Comparison of ENCODE assay signal across 9 cellular contexts in the genomic region with DNA sequence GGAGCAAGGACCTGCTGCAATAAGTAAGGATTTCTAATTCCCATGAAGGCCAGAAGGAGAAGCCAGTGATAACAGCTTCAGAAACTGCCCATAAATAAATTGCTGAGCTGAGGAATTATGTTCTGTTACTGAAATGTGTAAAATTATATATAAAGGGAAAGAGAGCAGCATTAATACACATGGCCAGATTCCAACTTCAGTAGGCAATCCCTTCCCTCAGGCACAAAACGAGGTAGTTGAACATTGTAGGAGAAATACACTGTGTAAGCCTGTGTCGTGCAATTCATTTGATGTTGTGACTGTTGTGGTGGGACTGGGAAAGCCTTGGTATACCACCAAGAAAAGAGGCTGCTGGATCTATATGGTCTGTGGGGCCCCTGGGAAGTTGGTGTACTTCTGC.
"Had no signal": no experiment of that assay in that cellular context is flagged by ENCODE, and none has a peak within 500 bp of the region (broad histone marks: within the 10 kb centered on the region; RNA-seq: fewer than 3 reads in every experiment).

No MANE protein-coding gene starts in this region.

- H3K27ac Mint-ChIP-seq: HFFc6, IgD-negative memory B cell had no signal

- H3K27me3 Mint-ChIP-seq: IgD-negative memory B cell had no signal

- H3K36me3 ChIP-seq: HAP-1 had no signal

- H3K4me3 Mint-ChIP-seq: HFFc6, IgD-negative memory B cell had no signal

- H3K27ac ChIP-seq: HL-60 had no signal

- H3K9me3 Mint-ChIP-seq: HFFc6, IgD-negative memory B cell had no signal

- H3K4me1 ChIP-seq: HAP-1 had no signal

- H3K9me3 ChIP-seq: HAP-1 had no signal

- DNase-seq: GOT3, H7, HFFc6, KBM-7 had no signal

- H3K4me3 ChIP-seq: HAP-1 had no signal

- ATAC-seq: HCT116, HepG2 had no signal
